13 cellular contexts compared by ENCODE assay signal in the genomic region with DNA sequence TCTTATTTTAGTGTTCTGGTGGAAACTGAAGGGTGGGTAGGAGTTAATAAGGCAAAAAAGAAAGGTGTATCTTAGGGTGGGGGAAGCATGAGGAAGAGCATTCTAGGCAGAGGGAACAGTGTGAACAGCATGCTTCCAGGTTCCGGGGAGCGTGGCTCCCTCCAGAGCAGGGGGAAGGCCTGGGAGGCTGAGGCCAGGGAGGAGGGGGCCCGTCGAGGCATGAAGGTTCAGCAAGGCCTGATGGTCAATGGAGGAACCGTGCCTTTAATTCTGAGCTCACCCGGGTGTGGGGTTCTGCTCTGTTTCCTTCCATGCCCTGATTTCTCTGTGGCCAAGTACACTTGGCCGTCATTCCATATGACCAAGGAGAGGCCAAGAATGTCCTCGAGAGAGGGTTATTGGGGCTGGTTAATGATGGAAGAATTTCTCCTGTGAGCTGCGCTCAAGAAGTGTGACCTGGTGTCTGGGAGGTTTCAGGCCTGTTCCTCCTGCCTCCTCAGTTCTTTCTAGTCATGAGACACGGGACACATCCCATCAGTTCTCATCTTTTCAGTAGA.
DNase-seq lines count a peak whose midpoint lies in the region; ATAC-seq and TF ChIP-seq lines count a peak whose summit lies in the region.
"Had no signal": no experiment of that assay in that cellular context is flagged by ENCODE, and none has a peak within 500 bp of the region (broad histone marks: within the 10 kb centered on the region; RNA-seq: fewer than 3 reads in every experiment).

No MANE protein-coding gene starts in this region.

- no peak for DNase-seq in foreskin keratinocyte
- no peak for DNase-seq in prostate gland (ENCODE audit: low spot score)
- DNase-seq in HuH-7 (ENCODE audit: low spot score), result no peak
- DNase-seq in activated CD4-positive, CD25-positive, alpha-beta regulatory T cell treated with anti-CD3 and anti-CD28 coated beads, Interleukin-2, amount 50 U/mL, for 72 hours, result no peak
- DNase-seq: activated CD4-positive, alpha-beta T cell treated with anti-CD3 and anti-CD28 coated beads for 48 hours; activated gamma-delta T cell treated with Interleukin-2 at 50 U/mL for 16 hours; gastrocnemius medialis; H7; MM.1S had no signal

- no peak for TF ChIP-seq POLR2A in prostate gland (IDR thresholded peaks at IDR 0.05)
- no peak for TF ChIP-seq POLR2A in gastroesophageal sphincter (IDR thresholded peaks at IDR 0.05)

- 0 out of 2 replicates have a peak, but pooled peaks cover 7% of the 10 kb centered on the region for H3K79me2 ChIP-seq in OCI-LY1 (ENCODE audit: insufficient read depth, low read length)

- no peaks in the 10 kb centered on the region for H3K9me3 ChIP-seq in BLaER1
- H3K9me3 ChIP-seq in OCI-LY1 (ENCODE audit: low read length), result no peaks in the 10 kb centered on the region
- no peaks in the 10 kb centered on the region for H3K9me3 ChIP-seq in prostate gland
- H3K9me3 ChIP-seq in gastroesophageal sphincter, result no peaks in the 10 kb centered on the region
- H3K9me3 ChIP-seq: gastrocnemius medialis had no signal

- H3K4me2 ChIP-seq in BLaER1 (peak overlapping the region; percentile 82), OCI-LY1 (ENCODE audit: low read length) (peak overlapping the region; percentile 40)

- H3K4me3 ChIP-seq in BLaER1 (no peak overlapping the region), OCI-LY1 (ENCODE audit: low read depth, low read length, poor library complexity, severe bottlenecking) (no peak overlapping the region), prostate gland (no peak overlapping the region), gastroesophageal sphincter (no peak overlapping the region)
- H3K4me3 ChIP-seq: gastrocnemius medialis had no signal

- ATAC-seq in foreskin keratinocyte, result no peak
- no peak for ATAC-seq in gastroesophageal sphincter
- no peak for ATAC-seq in HG03135 (IDR thresholded peaks at IDR 0.05; ENCODE audit: unreplicated experiment)

- peaks cover 66% of the 10 kb centered on the region for H3K4me1 ChIP-seq in BLaER1
- H3K4me1 ChIP-seq in OCI-LY1 (ENCODE audit: insufficient read depth, low read length, severe bottlenecking), result peaks cover 96% of the 10 kb centered on the region
- peaks cover 10% of the 10 kb centered on the region for H3K4me1 ChIP-seq in foreskin keratinocyte
- peaks cover 17% of the 10 kb centered on the region for H3K4me1 ChIP-seq in prostate gland (replicated peaks)
- peaks cover 0 to 12% (median 0%) of the 10 kb centered on the region in 3 donors for H3K4me1 ChIP-seq in gastroesophageal sphincter

- H2AFZ ChIP-seq in OCI-LY1 (ENCODE audit: low read length), result no peak overlapping the region

- H4K20me1 ChIP-seq in BLaER1 (no peaks in the 10 kb centered on the region), OCI-LY1 (ENCODE audit: insufficient read depth, low read length) (no peaks in the 10 kb centered on the region)

- H3K27me3 ChIP-seq in BLaER1 (no peaks in the 10 kb centered on the region), OCI-LY1 (ENCODE audit: insufficient read depth, low read length) (no peaks in the 10 kb centered on the region), foreskin keratinocyte (no peaks in the 10 kb centered on the region), prostate gland (replicated peaks; ENCODE audit: insufficient read depth) (no peaks in the 10 kb centered on the region), gastroesophageal sphincter (no peaks in the 10 kb centered on the region)
- H3K27me3 ChIP-seq: gastrocnemius medialis had no signal

- H3K27ac ChIP-seq in BLaER1, result peak overlapping the region; percentile 67
- H3K27ac ChIP-seq in OCI-LY1 (ENCODE audit: low read depth, low read length, poor library complexity, severe bottlenecking), result peak overlapping the region; percentile 97
- H3K27ac ChIP-seq in foreskin keratinocyte, result peak overlapping the region; percentile 83
- peak overlapping the region; percentile 65 to 75 for H3K27ac ChIP-seq in prostate gland
- peak overlapping the region in 1 of 4 donors; percentile 13 for H3K27ac ChIP-seq in gastroesophageal sphincter
- H3K27ac ChIP-seq: gastrocnemius medialis had no signal

- 44% methylated on average over 10 of the region's 10 CpGs for WGBS in prostate gland
- 61 to 68% methylated on average over 7 to 8 of the region's 10 CpGs for WGBS in gastroesophageal sphincter (ENCODE audit: low coverage in 1 of 2), 2 donors

- intact Hi-C loops in prostate gland (cut with DNase I), result no loop called here

- H3K9ac ChIP-seq in BLaER1 (no peak overlapping the region), OCI-LY1 (ENCODE audit: low read length) (peak overlapping the region; percentile 53)

- H3F3A ChIP-seq in OCI-LY1 (ENCODE audit: insufficient read depth, low read length), result peaks cover 14% of the 10 kb centered on the region

- TF ChIP-seq EP300 in gastroesophageal sphincter (IDR thresholded peaks at IDR 0.05), result no peak

- TF ChIP-seq CTCF in OCI-LY1 (IDR thresholded peaks at IDR 0.05; ENCODE audit: low read length), result no peak
- no peak for TF ChIP-seq CTCF in foreskin keratinocyte (conservative IDR thresholded peaks at IDR 0.05)
- no peak for TF ChIP-seq CTCF in prostate gland (IDR thresholded peaks at IDR 0.05)
- TF ChIP-seq CTCF in gastroesophageal sphincter (IDR thresholded peaks at IDR 0.05), result no peak

- no peaks in the 10 kb centered on the region for H3K9me2 ChIP-seq in OCI-LY1 (ENCODE audit: low read depth, low read length)

- no peaks in the 10 kb centered on the region for H3K36me3 ChIP-seq in BLaER1
- no peaks in the 10 kb centered on the region for H3K36me3 ChIP-seq in OCI-LY1 (ENCODE audit: insufficient read depth, low read length)
- H3K36me3 ChIP-seq in prostate gland, result no peaks in the 10 kb centered on the region
- no peaks in the 10 kb centered on the region for H3K36me3 ChIP-seq in gastroesophageal sphincter
- H3K36me3 ChIP-seq: gastrocnemius medialis had no signal
